Comparison of ENCODE assay signal across 7 cellular contexts in the genomic region with DNA sequence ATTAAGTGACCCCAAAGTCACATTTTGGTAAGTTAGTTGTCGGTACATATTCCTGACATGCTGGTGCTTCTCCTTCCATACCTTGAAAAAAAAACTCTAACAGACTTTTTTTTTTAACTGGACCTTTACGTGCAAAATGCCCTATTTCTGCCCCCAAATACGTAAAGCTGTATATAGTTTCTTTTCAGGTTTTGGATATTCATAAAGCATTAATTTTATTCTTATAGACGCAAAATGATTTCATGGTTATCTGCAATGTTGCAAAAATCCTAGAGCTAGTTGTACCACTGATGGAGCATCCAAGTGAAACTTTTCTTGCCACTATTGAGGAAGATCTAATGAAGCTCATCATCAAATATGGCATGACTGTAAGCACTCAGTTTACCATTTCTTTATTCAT.
"Had no signal": no experiment of that assay in that cellular context is flagged by ENCODE, and none has a peak within 500 bp of the region (broad histone marks: within the 10 kb centered on the region; RNA-seq: fewer than 3 reads in every experiment).

No MANE protein-coding gene starts in this region.

- H2AFZ ChIP-seq: GM23248, GM23338 had no signal

- H3K4me1 ChIP-seq: HAP-1 had no signal

- H3K27ac ChIP-seq: GM23248 had no signal

- DNase-seq: GOT3, H7, HCEC 1CT, HFFc6 had no signal

- H3K9ac ChIP-seq: GM23248 had no signal

- H3K9me3 ChIP-seq: HAP-1 had no signal

- H3K4me2 ChIP-seq: GM23338 had no signal

- H3K4me3 ChIP-seq: GM23248, GM23338, HAP-1 had no signal
